27 cellular contexts compared by ENCODE assay signal in the genomic region with DNA sequence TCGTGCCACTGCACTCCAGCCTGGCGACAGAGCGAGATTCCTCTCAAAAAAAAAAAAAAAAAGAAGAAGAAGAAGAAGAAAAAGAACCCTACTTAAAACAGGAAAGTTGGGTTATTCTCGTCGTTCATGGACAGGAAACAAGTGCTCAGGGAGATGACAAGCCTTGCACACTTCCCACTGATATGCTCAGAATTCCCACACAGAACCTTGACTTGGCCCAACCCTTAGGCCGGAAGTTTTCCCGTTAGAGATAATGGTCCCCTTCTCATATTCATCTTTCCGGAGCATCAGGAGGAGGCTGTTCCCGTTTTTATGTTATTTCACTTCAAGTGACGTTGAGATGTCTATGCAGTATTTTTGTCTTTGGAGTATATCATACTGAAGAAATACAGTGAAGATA. TPM values are rescaled to one million over a fixed set of nuclear protein-coding genes. Genes with fewer than 3 reads are reported as not detected.
"Had no signal": no experiment of that assay in that cellular context is flagged by ENCODE, and none has a peak within 500 bp of the region (broad histone marks: within the 10 kb centered on the region; RNA-seq: fewer than 3 reads in every experiment).

No MANE protein-coding gene starts in this region.

- H3K27ac ChIP-seq: adrenal gland, breast epithelium, SJSA1, WERI-Rb-1 had no signal

- H3K27ac Mint-ChIP-seq: activated CD4-positive, alpha-beta memory T cell treated with anti-CD3 and anti-CD28 coated beads, Interleukin-2, amount 10 ng/mL, durations not matched to agents 7 days and 5 days; activated CD4-positive, alpha-beta T cell treated with anti-CD3 and anti-CD28 coated beads for 36 hours; activated naive CD4-positive, alpha-beta T cell treated with anti-CD3 and anti-CD28 coated beads, Interleukin-2, amount 10 ng/mL, durations not matched to agents 7 days and 5 days; activated naive CD8-positive, alpha-beta T cell treated with anti-CD3 and anti-CD28 coated beads, Interleukin-2, amount 10 ng/mL, durations not matched to agents 7 days and 5 days; activated T-helper 2 cell treated with anti-CD3 and anti-CD28 coated beads, Interferon-gamma antibody, Interleukin-2, Interleukin-4, amounts not matched to agents 10 μg/mL and 5 μg/mL and 100 μg/mL, durations not matched to agents 14 hours and 24 hours and 36 hours; T-helper 1 cell treated with Interleukin-12 subunit alpha and Interleukin-12 subunit beta and Interleukin-4 antibody, amounts not matched to agents 30 μg/mL and 1 μg/mL, for 36 hours had no signal

- DNase-seq: activated CD4-positive, alpha-beta memory T cell treated with anti-CD3 and anti-CD28 coated beads, Interleukin-2, amount 10 ng/mL, durations not matched to agents 7 days and 5 days; activated CD4-positive, alpha-beta T cell treated with anti-CD3 and anti-CD28 coated beads for 36 hours; activated CD4-positive, alpha-beta T cell treated with anti-CD3 and anti-CD28 coated beads, Interleukin-2, amount 50 U/mL, for 1 hour; activated gamma-delta T cell treated with Interleukin-2 at 50 U/mL for 16 hours; activated naive CD4-positive, alpha-beta T cell treated with anti-CD3 and anti-CD28 coated beads, Interleukin-2, amount 10 ng/mL, durations not matched to agents 7 days and 5 days; activated naive CD8-positive, alpha-beta T cell treated with anti-CD3 and anti-CD28 coated beads, Interleukin-2, amount 10 ng/mL, durations not matched to agents 7 days and 5 days; activated T-cell treated with anti-CD3 and anti-CD28 coated beads for 4 hours; activated T-cell treated with anti-CD3 and anti-CD28 coated beads, Interleukin-2, amount 50 U/mL, for 48 hours; adrenal gland; anterior cingulate cortex; caudate nucleus; MG63; MV-4-11; NCI-H1105; NCI-H1436; NCI-H187; NCI-H2081; NCI-H524; PC-3; SHP77; SW 1271; WERI-Rb-1 had no signal

- H3K27me3 Mint-ChIP-seq: activated naive CD4-positive, alpha-beta T cell treated with anti-CD3 and anti-CD28 coated beads, Interleukin-2, amount 10 ng/mL, durations not matched to agents 7 days and 5 days had no signal

- H3K27me3 ChIP-seq: adrenal gland, breast epithelium, MG63, SJSA1 had no signal

- H3K36me3 Mint-ChIP-seq: activated naive CD4-positive, alpha-beta T cell treated with anti-CD3 and anti-CD28 coated beads, Interleukin-2, amount 10 ng/mL, durations not matched to agents 7 days and 5 days; activated naive CD8-positive, alpha-beta T cell treated with anti-CD3 and anti-CD28 coated beads, Interleukin-2, amount 10 ng/mL, durations not matched to agents 7 days and 5 days had no signal

- H3K36me3 ChIP-seq: adrenal gland, breast epithelium, MG63, SJSA1, WERI-Rb-1 had no signal

- H3K4me1 ChIP-seq: adrenal gland, breast epithelium, SJSA1 had no signal

- H3K4me3 Mint-ChIP-seq: activated CD4-positive, alpha-beta memory T cell treated with anti-CD3 and anti-CD28 coated beads, Interleukin-2, amount 10 ng/mL, durations not matched to agents 7 days and 5 days; activated CD4-positive, alpha-beta T cell treated with anti-CD3 and anti-CD28 coated beads for 36 hours; activated naive CD4-positive, alpha-beta T cell treated with anti-CD3 and anti-CD28 coated beads, Interleukin-2, amount 10 ng/mL, durations not matched to agents 7 days and 5 days; activated naive CD8-positive, alpha-beta T cell treated with anti-CD3 and anti-CD28 coated beads, Interleukin-2, amount 10 ng/mL, durations not matched to agents 7 days and 5 days; T-helper 1 cell treated with Interleukin-12 subunit alpha and Interleukin-12 subunit beta and Interleukin-4 antibody, amounts not matched to agents 30 μg/mL and 1 μg/mL, for 36 hours had no signal

- H3K9me3 ChIP-seq: adrenal gland, breast epithelium, MG63, SJSA1 had no signal

- H3K9me3 Mint-ChIP-seq: activated CD4-positive, alpha-beta memory T cell treated with anti-CD3 and anti-CD28 coated beads, Interleukin-2, amount 10 ng/mL, durations not matched to agents 7 days and 5 days; activated naive CD4-positive, alpha-beta T cell treated with anti-CD3 and anti-CD28 coated beads, Interleukin-2, amount 10 ng/mL, durations not matched to agents 7 days and 5 days; activated naive CD8-positive, alpha-beta T cell treated with anti-CD3 and anti-CD28 coated beads, Interleukin-2, amount 10 ng/mL, durations not matched to agents 7 days and 5 days; activated T-helper 2 cell treated with anti-CD3 and anti-CD28 coated beads, Interferon-gamma antibody, Interleukin-2, Interleukin-4, amounts not matched to agents 10 μg/mL and 5 μg/mL and 100 μg/mL, durations not matched to agents 14 hours and 24 hours and 36 hours; T-helper 1 cell treated with Interleukin-12 subunit alpha and Interleukin-12 subunit beta and Interleukin-4 antibody, amounts not matched to agents 30 μg/mL and 1 μg/mL, for 36 hours had no signal

- H3K4me3 ChIP-seq: adrenal gland, breast epithelium, MG63, SJSA1 had no signal

- H3K4me1 Mint-ChIP-seq: activated CD4-positive, alpha-beta memory T cell treated with anti-CD3 and anti-CD28 coated beads, Interleukin-2, amount 10 ng/mL, durations not matched to agents 7 days and 5 days; activated CD4-positive, alpha-beta T cell treated with anti-CD3 and anti-CD28 coated beads for 36 hours; activated naive CD4-positive, alpha-beta T cell treated with anti-CD3 and anti-CD28 coated beads, Interleukin-2, amount 10 ng/mL, durations not matched to agents 7 days and 5 days; activated naive CD8-positive, alpha-beta T cell treated with anti-CD3 and anti-CD28 coated beads, Interleukin-2, amount 10 ng/mL, durations not matched to agents 7 days and 5 days had no signal

RNA-seq across cellular contexts. Expression of gene APOBEC1, which starts 36.2 kb away (rescaled TPM):
- total RNA-seq: activated CD4-positive, alpha-beta memory T cell treated with anti-CD3 and anti-CD28 coated beads, Interleukin-2, amount 10 ng/mL, durations not matched to agents 7 days and 5 days; activated CD4-positive, alpha-beta T cell treated with anti-CD3 and anti-CD28 coated beads for 36 hours; activated CD8-positive, alpha-beta memory T cell treated with anti-CD3 and anti-CD28 coated beads for 36 hours; activated naive CD8-positive, alpha-beta T cell treated with anti-CD3 and anti-CD28 coated beads, Interleukin-2, amount 10 ng/mL, durations not matched to agents 7 days and 5 days; activated T-helper 2 cell treated with anti-CD3 and anti-CD28 coated beads, Interferon-gamma antibody, Interleukin-2, Interleukin-4, amounts not matched to agents 10 μg/mL and 5 μg/mL and 100 μg/mL, durations not matched to agents 14 hours and 24 hours and 36 hours; adrenal gland; breast epithelium; PC-3; SJSA1 had no signal
- polyA plus RNA-seq: adrenal gland had no signal
